In the genomic region with DNA sequence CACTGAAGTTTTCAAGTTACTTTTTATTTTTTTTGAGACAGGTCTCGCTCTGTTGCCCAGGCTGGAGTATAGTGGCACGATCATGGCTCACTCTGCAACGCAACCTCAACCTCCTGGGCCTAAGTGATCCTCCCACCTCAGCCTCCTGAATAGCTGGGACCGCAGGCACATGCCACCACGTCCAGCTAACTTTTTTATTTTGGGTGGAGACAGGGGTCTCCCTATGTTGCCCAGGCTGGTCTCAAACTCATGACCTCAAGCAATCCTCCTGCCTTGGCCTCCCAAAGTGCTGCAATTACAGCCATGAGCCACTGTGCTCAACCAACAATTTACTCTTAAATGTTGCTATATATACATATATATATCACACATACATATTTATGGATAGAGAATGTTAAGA, we compare ENCODE assay signal across 7 cellular contexts. TPM values are rescaled to one million over a fixed set of nuclear protein-coding genes. Genes with fewer than 3 reads are reported as not detected.
DNase-seq lines count a peak whose midpoint lies in the region; ATAC-seq and TF ChIP-seq lines count a peak whose summit lies in the region.

No MANE protein-coding gene starts in this region.

- H3K9me3 ChIP-seq in HUES64 (ENCODE audit: insufficient read depth, low read depth, low read length) = no peaks in the 10 kb centered on the region
- peaks cover 0 to 3% (median 0%) of the 10 kb centered on the region in 4 donors for H3K9me3 ChIP-seq in right lobe of liver
- H3K9me3 ChIP-seq in thoracic aorta = no peaks in the 10 kb centered on the region

- WGBS in HUES64 = 92% methylated on average over 5 of the region's 5 CpGs
- WGBS in right lobe of liver (ENCODE audit: insufficient coverage, low coverage, low lambda C conversion rate, missing lambda C conversion rate) = 80% methylated on average over 1 of the region's 5 CpGs

- no peak overlapping the region for H3K4me3 ChIP-seq in HUES64 (ENCODE audit: low read length)
- H3K4me3 ChIP-seq in right lobe of liver = no peak overlapping the region
- H3K4me3 ChIP-seq in thoracic aorta = no peak overlapping the region

- H3K9me3 Mint-ChIP-seq in activated T-helper 17 cell treated with anti-CD3 and anti-CD28 coated beads, Interleukin-2, amount 50 U/mL, for 72 hours = peaks cover 5% of the 10 kb centered on the region
- H3K9me3 Mint-ChIP-seq in activated T-helper 2 cell treated with anti-CD3 and anti-CD28 coated beads, Interferon-gamma antibody, Interleukin-2, Interleukin-4, amounts not matched to agents 10 μg/mL and 5 μg/mL and 100 μg/mL, durations not matched to agents 14 hours and 24 hours and 36 hours = peaks cover 14% of the 10 kb centered on the region

- H3K4me1 ChIP-seq in HUES64 (ENCODE audit: insufficient read depth, low read length) (peaks cover 25% of the 10 kb centered on the region), right lobe of liver (peaks cover 0 to 11% (median 3%) of the 10 kb centered on the region in 4 donors), thoracic aorta (ENCODE audit: control insufficient read depth in 1 of 2, low read depth in 2 of 2) (peaks cover 42 to 67% of the 10 kb centered on the region in 2 donors)

- no peak for TF ChIP-seq POLR2A in right lobe of liver (IDR thresholded peaks at IDR 0.05)

- H3K36me3 ChIP-seq in HUES64 (ENCODE audit: insufficient read depth, low read length) = no peaks in the 10 kb centered on the region
- no peaks in the 10 kb centered on the region for H3K36me3 ChIP-seq in right lobe of liver
- H3K36me3 ChIP-seq in thoracic aorta = no peaks in the 10 kb centered on the region

- H3K36me3 Mint-ChIP-seq in activated T-helper 17 cell treated with anti-CD3 and anti-CD28 coated beads, Interleukin-2, amount 50 U/mL, for 72 hours (ENCODE audit: low read depth) = peaks cover 11% of the 10 kb centered on the region
- peaks cover 23% of the 10 kb centered on the region for H3K36me3 Mint-ChIP-seq in activated T-helper 2 cell treated with anti-CD3 and anti-CD28 coated beads, Interferon-gamma antibody, Interleukin-2, Interleukin-4, amounts not matched to agents 10 μg/mL and 5 μg/mL and 100 μg/mL, durations not matched to agents 14 hours and 24 hours and 36 hours (ENCODE audit: low read depth)

- H3K9ac ChIP-seq in HUES64 (ENCODE audit: low read depth, low read length) = no peak overlapping the region

- H3K4me1 Mint-ChIP-seq in activated T-helper 17 cell treated with anti-CD3 and anti-CD28 coated beads, Interleukin-2, amount 50 U/mL, for 72 hours = peaks cover 55% of the 10 kb centered on the region
- H3K4me1 Mint-ChIP-seq in activated T-helper 2 cell treated with anti-CD3 and anti-CD28 coated beads, Interferon-gamma antibody, Interleukin-2, Interleukin-4, amounts not matched to agents 10 μg/mL and 5 μg/mL and 100 μg/mL, durations not matched to agents 14 hours and 24 hours and 36 hours (ENCODE audit: low read depth) = peaks cover 49% of the 10 kb centered on the region

- H3K27me3 ChIP-seq in HUES64 (ENCODE audit: insufficient read depth, low read length) (no peaks in the 10 kb centered on the region), right lobe of liver (no peaks in the 10 kb centered on the region), thoracic aorta (replicated peaks; ENCODE audit: insufficient read depth) (no peaks in the 10 kb centered on the region)

- DNase-seq in right lobe of liver (no peak), thoracic aorta (ENCODE audit: low spot score) (no peak), ureter (ENCODE audit: low spot score) (no peak)
- no peak for DNase-seq in activated CD4-positive, CD25-positive, alpha-beta regulatory T cell (lab: John Stamatoyannopoulos, UW)
- DNase-seq in activated T-helper 2 cell treated with anti-CD3 and anti-CD28 coated beads, Interferon-gamma antibody, Interleukin-2, Interleukin-4, amounts not matched to agents 10 μg/mL and 5 μg/mL and 100 μg/mL, durations not matched to agents 14 hours and 24 hours and 36 hours (ENCODE audit: low spot score) = no peak

- H3K27ac Mint-ChIP-seq in activated T-helper 17 cell treated with anti-CD3 and anti-CD28 coated beads, Interleukin-2, amount 50 U/mL, for 72 hours = peak overlapping the region; percentile 98
- H3K27ac Mint-ChIP-seq in activated T-helper 2 cell treated with anti-CD3 and anti-CD28 coated beads, Interferon-gamma antibody, Interleukin-2, Interleukin-4, amounts not matched to agents 10 μg/mL and 5 μg/mL and 100 μg/mL, durations not matched to agents 14 hours and 24 hours and 36 hours = no peak overlapping the region

- no peaks in the 10 kb centered on the region for H3K27me3 Mint-ChIP-seq in activated T-helper 17 cell treated with anti-CD3 and anti-CD28 coated beads, Interleukin-2, amount 50 U/mL, for 72 hours
- H3K27me3 Mint-ChIP-seq in activated T-helper 2 cell treated with anti-CD3 and anti-CD28 coated beads, Interferon-gamma antibody, Interleukin-2, Interleukin-4, amounts not matched to agents 10 μg/mL and 5 μg/mL and 100 μg/mL, durations not matched to agents 14 hours and 24 hours and 36 hours (ENCODE audit: low read depth) = no peaks in the 10 kb centered on the region

- TF ChIP-seq CTCF in right lobe of liver (IDR thresholded peaks at IDR 0.05) (no peak), thoracic aorta (IDR thresholded peaks at IDR 0.05) (no peak)

- H3K4me3 Mint-ChIP-seq in activated T-helper 17 cell treated with anti-CD3 and anti-CD28 coated beads, Interleukin-2, amount 50 U/mL, for 72 hours = peak overlapping the region; percentile 90
- no peak overlapping the region for H3K4me3 Mint-ChIP-seq in activated T-helper 2 cell treated with anti-CD3 and anti-CD28 coated beads, Interferon-gamma antibody, Interleukin-2, Interleukin-4, amounts not matched to agents 10 μg/mL and 5 μg/mL and 100 μg/mL, durations not matched to agents 14 hours and 24 hours and 36 hours (ENCODE audit: low read depth)

- ATAC-seq in activated T-helper 17 cell treated with anti-CD3 and anti-CD28 coated beads, Interleukin-2, amount 50 U/mL, for 72 hours (replicated peaks) = no peak
- ATAC-seq in right lobe of liver = no peak
- ATAC-seq in thoracic aorta (ENCODE audit: insufficient number of reproducible peaks, low FRiP score, low read depth) = no peak

- intact Hi-C loops in right lobe of liver (cut with DNase I) = no loop called here
- intact Hi-C loops in activated T-helper 2 cell treated with anti-CD3 and anti-CD28 coated beads, Interferon-gamma antibody, Interleukin-2, Interleukin-4, amounts not matched to agents 10 μg/mL and 5 μg/mL and 100 μg/mL, durations not matched to agents 14 hours and 24 hours and 36 hours (cut with micrococcal nuclease) = loop anchor here (2.0 kb wide), 1 partner anchor 27 kb away; a partner anchor contains a TSS

- H3K27ac ChIP-seq in HUES64 (ENCODE audit: low read depth, low read length) (peak overlapping the region; percentile 80; the same call in 1 of the 2 replicates), right lobe of liver (peak overlapping the region; percentile 13 to 47 (median 36)), thoracic aorta (peak overlapping the region; percentile 60 to 79)

RNA-seq across cellular contexts. Expression of a gene that starts 27.4 kb away (rescaled TPM):
- polyA plus RNA-seq in HUES64 (2013, experiment 1 of 2) = 2.6 TPM
- 4.8 TPM for polyA plus RNA-seq in HUES64 (2013, experiment 2 of 2)
- 100 to 1,000 TPM in 1 of 2 donors, 10 to 100 TPM in 1; 63.4 to 258 TPM for total RNA-seq in activated T-helper 17 cell treated with anti-CD3 and anti-CD28 coated beads, Interleukin-2, amount 50 U/mL, for 72 hours
- total RNA-seq in right lobe of liver = 10 to 100 TPM in 3 of 6 experiments, 1 to 10 TPM in 3; 3.1 to 21.6 (median 12.3) TPM
- total RNA-seq in thoracic aorta = 100 to 1,000 TPM; 195 to 237 TPM
- 14.8 and 18.7 TPM in 2 replicates for total RNA-seq in activated T-helper 2 cell treated with anti-CD3 and anti-CD28 coated beads, Interferon-gamma antibody, Interleukin-2, Interleukin-4, amounts not matched to agents 10 μg/mL and 5 μg/mL and 100 μg/mL, durations not matched to agents 14 hours and 24 hours and 36 hours
- 193 TPM for total RNA-seq in ureter

RNA-seq across cellular contexts. Expression of a gene that starts 50.3 kb away (rescaled TPM):
- polyA plus RNA-seq in HUES64 (2013, experiment 1 of 2) = 91.9 TPM
- 96.6 TPM for polyA plus RNA-seq in HUES64 (2013, experiment 2 of 2)
- total RNA-seq in activated T-helper 17 cell treated with anti-CD3 and anti-CD28 coated beads, Interleukin-2, amount 50 U/mL, for 72 hours = 100 to 1,000 TPM; 106 to 114 TPM
- total RNA-seq in right lobe of liver (10 to 100 TPM; 21.2 to 49.8 (median 34.6) TPM), thoracic aorta (100 to 1,000 TPM in 1 of 2 donors, 10 to 100 TPM in 1; 57.0 to 113 TPM), ureter (94.7 TPM)
- 145 and 148 TPM in 2 replicates for total RNA-seq in activated T-helper 2 cell treated with anti-CD3 and anti-CD28 coated beads, Interferon-gamma antibody, Interleukin-2, Interleukin-4, amounts not matched to agents 10 μg/mL and 5 μg/mL and 100 μg/mL, durations not matched to agents 14 hours and 24 hours and 36 hours
